ENCODE assay signal across 21 cellular contexts in genomic region chr22:43392385-43392989, GRCh38. TPM values are rescaled to one million over a fixed set of nuclear protein-coding genes. Genes with fewer than 3 reads are reported as not detected.
DNase-seq lines count a peak whose midpoint lies in the region; ATAC-seq, FAIRE-seq and TF ChIP-seq lines count a peak whose summit lies in the region.
"Had no signal": no experiment of that assay in that cellular context is flagged by ENCODE, and none has a peak within 500 bp of the region (broad histone marks: within the 10 kb centered on the region; RNA-seq: fewer than 3 reads in every experiment).

No MANE protein-coding gene starts in this region.

- H3K27me3 Mint-ChIP-seq in nephron progenitor cell (ENCODE audit: low read depth, poor library complexity) (peaks cover 25% of the 10 kb centered on the region), type B pancreatic cell (peaks cover 15% of the 10 kb centered on the region)

- CTCF ChIA-PET in HepG2 (lab: Yijun Ruan, JAX; ENCODE audit: low intra/inter-chr PET ratio, low total read pairs): no interaction called here

- H4K20me1 ChIP-seq in HepG2 (ENCODE audit: insufficient read depth, low read length): no peaks in the 10 kb centered on the region

- no peak for TF ChIP-seq CTCF in HepG2 (CRISPR knock-in tag; IDR thresholded peaks at IDR 0.05)
- no peak for TF ChIP-seq CTCF in right lobe of liver (IDR thresholded peaks at IDR 0.05)
- TF ChIP-seq CTCF in nephron progenitor cell (IDR thresholded peaks at IDR 0.05): no peak
- TF ChIP-seq CTCF in type B pancreatic cell (conservative IDR thresholded peaks at IDR 0.05): no peak
- no peak for TF ChIP-seq CTCF in kidney (IDR thresholded peaks at IDR 0.05; ENCODE audit: borderline replicate concordance, extremely low read depth, insufficient read depth)

- H3K4me1 ChIP-seq in HepG2 (ENCODE audit: insufficient read depth, low read length): peaks cover 95% of the 10 kb centered on the region
- peaks cover 0 to 54% (median 25%) of the 10 kb centered on the region in 4 donors for H3K4me1 ChIP-seq in right lobe of liver
- peaks cover 11% of the 10 kb centered on the region for H3K4me1 ChIP-seq in NT2/D1 (ENCODE audit: insufficient read depth, insufficient read length)
- no peaks in the 10 kb centered on the region for H3K4me1 ChIP-seq in kidney (ENCODE audit: control insufficient read depth in 1 of 2, insufficient read depth in 1 of 2, low read depth in 1 of 2, low read length in 2 of 2)
- H3K4me1 ChIP-seq: A549, SJSA1 had no signal

- H3K4me3 Mint-ChIP-seq in nephron progenitor cell (no peak overlapping the region), type B pancreatic cell (no peak overlapping the region)
- H3K4me3 Mint-ChIP-seq: CD4-positive, alpha-beta memory T cell had no signal

- FAIRE-seq in HepG2 (lab: Jason Lieb, UNC) (no peak), kidney (lab: Jason Lieb, UNC) (no peak)
- FAIRE-seq: A549 had no signal

- no TSS peak for BruUV-seq in HepG2 (replicated peaks; lab: Mats Ljungman, UMichigan)

- intact Hi-C loops in HepG2 (cut with micrococcal nuclease; ENCODE audit: unreplicated experiment): no loop called here
- intact Hi-C loops in right lobe of liver (cut with DNase I): no loop called here
- intact Hi-C loops in kidney (cut with DNase I): no loop called here

- H2AFZ ChIP-seq in HepG2 (ENCODE audit: low read length): no peak overlapping the region

- H3K4me1 Mint-ChIP-seq in nephron progenitor cell (peaks cover 20% of the 10 kb centered on the region), type B pancreatic cell (ENCODE audit: unreplicated experiment) (peaks cover 14% of the 10 kb centered on the region)
- H3K4me1 Mint-ChIP-seq: CD4-positive, alpha-beta memory T cell had no signal

- in situ Hi-C loops in HepG2 (cut with HindIII; ENCODE audit: extremely low pct_ligation_motif_present, low pct_unique_long_range_greater_than_20kb): no loop called here

- peaks cover 0 to 3% of the 10 kb centered on the region in 2 experiments; a peak in 1 of 5 replicates for H3K27me3 ChIP-seq in HepG2 (ENCODE audit: control insufficient read depth in 1 of 2, insufficient read depth in 2 of 2, low read length in 2 of 2)
- no peaks in the 10 kb centered on the region for H3K27me3 ChIP-seq in right lobe of liver
- H3K27me3 ChIP-seq in NT2/D1 (ENCODE audit: insufficient read depth, insufficient read length): peaks cover 6% of the 10 kb centered on the region

- H3K4me2 ChIP-seq in HepG2 (ENCODE audit: low read depth, low read length): peak overlapping the region; percentile 66
- H3K4me2 ChIP-seq: A549 had no signal

- H3K4me3 ChIP-seq in HepG2 (replicated peaks in 1 of 3; ENCODE audit: insufficient read depth in 1 of 3, low read depth in 2 of 3, low read length in 3 of 3) (peak overlapping the region in 1 of 3 experiments; percentile 29; a peak in 2 of 6 replicates), right lobe of liver (no peak overlapping the region), NT2/D1 (ENCODE audit: insufficient read length, low read depth) (no peak overlapping the region), kidney (ENCODE audit: low read length in 2 of 2) (no peak overlapping the region)
- H3K4me3 ChIP-seq: A549, SJSA1 had no signal

- H3K27ac Mint-ChIP-seq in nephron progenitor cell: peak overlapping the region; percentile 44
- peak overlapping the region; percentile 72 for H3K27ac Mint-ChIP-seq in type B pancreatic cell
- H3K27ac Mint-ChIP-seq: CD4-positive, alpha-beta memory T cell had no signal

- POLR2A ChIA-PET in HepG2 (lab: Yijun Ruan, JAX): interaction anchor here (1.0 to 1.2 kb wide), 2 partner anchors 15 to 1284 kb away, joined by 3 to 9 read pairs; no protein-coding TSS in a partner anchor

- TF ChIP-seq POLR2A in HepG2 (IDR thresholded peaks at IDR 0.05; ENCODE audit: insufficient read depth in 1 of 2, low read depth in 2 of 2, low read length in 2 of 2) (no peak), right lobe of liver (IDR thresholded peaks at IDR 0.05) (no peak)

- no peak for TF ChIP-seq RAD21 in HepG2 (CRISPR knock-in tag; IDR thresholded peaks at IDR 0.05)

- peak overlapping the region; percentile 52 for H3K9ac ChIP-seq in HepG2 (ENCODE audit: insufficient read depth, low read depth, low read length)
- H3K9ac ChIP-seq in NT2/D1 (ENCODE audit: insufficient read length, low read depth): peak overlapping the region; percentile 26
- H3K9ac ChIP-seq in kidney (ENCODE audit: low read length in 2 of 2): no peak overlapping the region

- DNase-seq in HepG2 (ENCODE audit: low spot score) (no peak), right lobe of liver (no peak), NT2/D1 (ENCODE audit: low read depth, low spot score) (no peak), nephron progenitor cell (no peak), type B pancreatic cell (ENCODE audit: extremely low spot score, unreplicated experiment) (no peak), kidney (no peak)
- DNase-seq in stimulated activated naive CD8-positive, alpha-beta T cell treated with anti-CD3 and anti-CD28 coated beads, Interleukin-15, Interleukin-2, amounts not matched to agents 100 U/mL and 50 U/mL, for 24 hours: no peak
- DNase-seq: CD4-positive, alpha-beta memory T cell; DMS79 treated with DMSO at 0.1 percent for 48 hours; IMR-90; NCI-H1048; NCI-H2029 treated with DMSO at 0.1 percent for 48 hours; NCI-H510A had no signal

- H3K27ac ChIP-seq in HepG2 (ENCODE audit: extremely low read length, insufficient read depth, low read length) (peak overlapping the region; percentile 62), right lobe of liver (peak overlapping the region in 1 of 3 donors; percentile 79), kidney (ENCODE audit: low read depth in 2 of 2, low read length in 2 of 2) (no peak overlapping the region)
- H3K27ac ChIP-seq: A549, SJSA1 had no signal

- TF ChIP-seq EP300 in HepG2 (IDR thresholded peaks at IDR 0.05; ENCODE audit: low read depth in 2 of 2, low read length in 2 of 2) (no peak), HepG2 (CRISPR knock-in tag; IDR thresholded peaks at IDR 0.05; ENCODE audit: borderline replicate concordance) (no peak)

- H3K9me3 Mint-ChIP-seq in nephron progenitor cell (no peaks in the 10 kb centered on the region), type B pancreatic cell (peaks cover 5% of the 10 kb centered on the region)
- H3K9me3 Mint-ChIP-seq: CD4-positive, alpha-beta memory T cell had no signal

- H3K36me3 Mint-ChIP-seq in nephron progenitor cell (ENCODE audit: low read depth) (no peaks in the 10 kb centered on the region), type B pancreatic cell (no peaks in the 10 kb centered on the region)
- H3K36me3 Mint-ChIP-seq: CD4-positive, alpha-beta memory T cell had no signal

- H3K9me3 ChIP-seq in HepG2 (ENCODE audit: low read length) (no peaks in the 10 kb centered on the region), right lobe of liver (no peaks in the 10 kb centered on the region), NT2/D1 (ENCODE audit: insufficient read depth, low read length) (no peaks in the 10 kb centered on the region), kidney (ENCODE audit: control insufficient read depth in 1 of 2, low read length in 2 of 2) (peaks cover 0 to 4% of the 10 kb centered on the region in 2 donors)
- H3K9me3 ChIP-seq: A549 had no signal

- H3K36me3 ChIP-seq in HepG2 (replicated peaks in 1 of 2; ENCODE audit: control insufficient read depth in 1 of 2, insufficient read depth in 2 of 2, low read length in 2 of 2): no peaks in the 10 kb centered on the region
- no peaks in the 10 kb centered on the region for H3K36me3 ChIP-seq in right lobe of liver
- H3K36me3 ChIP-seq in NT2/D1 (ENCODE audit: insufficient read depth, insufficient read length, low read length): no peaks in the 10 kb centered on the region
- no peaks in the 10 kb centered on the region for H3K36me3 ChIP-seq in kidney (ENCODE audit: control insufficient read depth in 1 of 2, insufficient read depth in 2 of 2, low read length in 2 of 2)
- H3K36me3 ChIP-seq: SJSA1 had no signal

- H3K79me2 ChIP-seq in HepG2 (ENCODE audit: insufficient read depth, low read length): no peaks in the 10 kb centered on the region

- 75% methylated on average over 9 of the region's 9 CpGs for WGBS in HepG2 (ENCODE audit: low lambda C conversion rate)
- 78% methylated on average over 5 of the region's 9 CpGs for WGBS in right lobe of liver (ENCODE audit: insufficient coverage, low coverage, low lambda C conversion rate, missing lambda C conversion rate)

- ATAC-seq in HepG2: no peak
- ATAC-seq in right lobe of liver: no peak
- no peak for ATAC-seq in stimulated activated naive CD8-positive, alpha-beta T cell treated with anti-CD3 and anti-CD28 coated beads, Interleukin-15, Interleukin-2, amounts not matched to agents 100 U/mL and 50 U/mL, for 24 hours
- ATAC-seq in HG02885 (IDR thresholded peaks at IDR 0.05; ENCODE audit: poor library complexity, unreplicated experiment): no peak
- ATAC-seq: A549, Panc1 had no signal

RNA-seq across cellular contexts. Expression of gene MPPED1, which starts 19.3 kb away (rescaled TPM):
- not detected in 2 replicates for total RNA-seq in HepG2 (2016; rRNA removed; fragmentation: Illumina TruSeq; extraction: Trizol)
- not detected in 2 replicates for total RNA-seq in HepG2 (2016; cell fraction: cytosol; rRNA removed; fragmentation: Illumina TruSeq; extraction: Trizol; ENCODE audit: low read depth)
- total RNA-seq in HepG2 (2016; cell fraction: insoluble cytoplasmic fraction; rRNA removed; fragmentation: Illumina TruSeq; extraction: Trizol): not detected in 2 replicates
- total RNA-seq in HepG2 (2016; cell fraction: membrane; rRNA removed; fragmentation: Illumina TruSeq; extraction: Trizol): not detected in 2 replicates
- total RNA-seq in HepG2 (2016; cell fraction: nucleus; rRNA removed; fragmentation: Illumina TruSeq; extraction: Trizol): not detected in 2 replicates
- 0.77 and 1.2 TPM in 2 replicates for polyA plus RNA-seq in HepG2 (2011; rRNA removed)
- polyA plus RNA-seq in HepG2 (2011; cell fraction: cytosol; rRNA removed): 0.78 and 0.81 TPM in 2 replicates
- polyA plus RNA-seq in HepG2 (2011; cell fraction: nucleus; rRNA removed): 0.59 and 0.83 TPM in 2 replicates
- 0.63 and 0.94 TPM in 2 replicates for polyA plus RNA-seq in HepG2 (2012)
- not detected in 2 replicates for polyA plus RNA-seq in HepG2 (2016; cell fraction: cytosol; fragmentation: Illumina TruSeq; extraction: Trizol; ENCODE audit: low read depth)
- polyA plus RNA-seq in HepG2 (2016; cell fraction: insoluble cytoplasmic fraction; fragmentation: Illumina TruSeq; extraction: Trizol; ENCODE audit: low read depth): not detected in 2 replicates
- polyA plus RNA-seq in HepG2 (2016; cell fraction: membrane; fragmentation: Illumina TruSeq; extraction: Trizol; ENCODE audit: low read depth): not detected in 2 replicates
- polyA plus RNA-seq in HepG2 (2016; cell fraction: nucleus; fragmentation: Illumina TruSeq; extraction: Trizol; ENCODE audit: insufficient read depth, low read depth): not detected in 2 replicates
- polyA minus RNA-seq in HepG2 (2011; rRNA and poly(A)+ RNA removed; ENCODE audit: low replicate concordance): 0.90 TPM in 1 of 2 replicates, not detected in the other
- polyA minus RNA-seq in HepG2 (2011; cell fraction: cytosol; rRNA and poly(A)+ RNA removed): 0.44 and 0.49 TPM in 2 replicates
- 0.26 and 0.75 TPM in 2 replicates for polyA minus RNA-seq in HepG2 (2011; cell fraction: nucleus; rRNA and poly(A)+ RNA removed)
- total RNA-seq in right lobe of liver: 10 to 100 TPM in 4 of 6 experiments, 1 to 10 TPM in 2; 2.4 to 13.8 (median 11.3) TPM
- 0.83 and 1.2 TPM in 2 replicates for total RNA-seq in type B pancreatic cell (ENCODE audit: low replicate concordance)
- total RNA-seq in kidney: not detected
- not detected for polyA plus RNA-seq in kidney (ENCODE audit: insufficient read depth, low read depth, low replicate concordance)
- total RNA-seq: CD4-positive, alpha-beta memory T cell; H4; HT-29; IMR-90; MCF 10A; SJSA1 had no signal
- polyA plus RNA-seq: A549; BJ; CD4-positive, alpha-beta memory T cell; IMR-90 had no signal

RNA-seq across cellular contexts. Expression of gene SCUBE1, which starts 49.3 kb away (rescaled TPM):
- total RNA-seq in HepG2 (2016; rRNA removed; fragmentation: Illumina TruSeq; extraction: Trizol) (under 0.01 TPM in 1 of 2 replicates, not detected in the other), right lobe of liver (10 to 100 TPM in 1 of 6 experiments, 1 to 10 TPM in 4, under 1 TPM in 1; 0.73 to 11.7 (median 2.7) TPM), type B pancreatic cell (ENCODE audit: low replicate concordance) (1.8 and 42.8 TPM in 2 replicates), kidney (7.1 TPM)
- total RNA-seq in HepG2 (2016; cell fraction: cytosol; rRNA removed; fragmentation: Illumina TruSeq; extraction: Trizol; ENCODE audit: low read depth): not detected in 2 replicates
- total RNA-seq in HepG2 (2016; cell fraction: insoluble cytoplasmic fraction; rRNA removed; fragmentation: Illumina TruSeq; extraction: Trizol): under 0.01 and 0.06 TPM in 2 replicates
- 0.06 TPM in 1 of 2 replicates, not detected in the other for total RNA-seq in HepG2 (2016; cell fraction: membrane; rRNA removed; fragmentation: Illumina TruSeq; extraction: Trizol)
- not detected in 2 replicates for total RNA-seq in HepG2 (2016; cell fraction: nucleus; rRNA removed; fragmentation: Illumina TruSeq; extraction: Trizol)
- polyA plus RNA-seq in HepG2 (2011; rRNA removed) (0.04 and 0.05 TPM in 2 replicates), kidney (ENCODE audit: insufficient read depth, low read depth, low replicate concordance) (2.3 TPM)
- polyA plus RNA-seq in HepG2 (2011; cell fraction: cytosol; rRNA removed): 0.05 TPM in 1 of 2 replicates, not detected in the other
- polyA plus RNA-seq in HepG2 (2011; cell fraction: nucleus; rRNA removed): 0.02 and 0.09 TPM in 2 replicates
- not detected in 2 replicates for polyA plus RNA-seq in HepG2 (2012)
- polyA plus RNA-seq in HepG2 (2016; cell fraction: cytosol; fragmentation: Illumina TruSeq; extraction: Trizol; ENCODE audit: low read depth): not detected in 2 replicates
- polyA plus RNA-seq in HepG2 (2016; cell fraction: insoluble cytoplasmic fraction; fragmentation: Illumina TruSeq; extraction: Trizol; ENCODE audit: low read depth): not detected in 2 replicates
- polyA plus RNA-seq in HepG2 (2016; cell fraction: membrane; fragmentation: Illumina TruSeq; extraction: Trizol; ENCODE audit: low read depth): not detected in 2 replicates
- polyA plus RNA-seq in HepG2 (2016; cell fraction: nucleus; fragmentation: Illumina TruSeq; extraction: Trizol; ENCODE audit: insufficient read depth, low read depth): not detected in 2 replicates
- polyA minus RNA-seq in HepG2 (2011; rRNA and poly(A)+ RNA removed; ENCODE audit: low replicate concordance): not detected in 2 replicates
- not detected in 2 replicates for polyA minus RNA-seq in HepG2 (2011; cell fraction: cytosol; rRNA and poly(A)+ RNA removed)
- polyA minus RNA-seq in HepG2 (2011; cell fraction: nucleus; rRNA and poly(A)+ RNA removed): not detected in 2 replicates
- total RNA-seq: CD4-positive, alpha-beta memory T cell; IMR-90; MCF 10A; SJSA1 had no signal
- polyA plus RNA-seq: BJ; CD4-positive, alpha-beta memory T cell; IMR-90 had no signal

Comparison
In these comparisons a context has a peak if more than half of its experiments do, and no peak if none do; other contexts are left out.
1. H3K9ac ChIP-seq: peak in HepG2 (single experiment) and NT2/D1 (single experiment); none in kidney (0 of 2).